Comparison of ENCODE assay signal across 2 cellular contexts in genomic region chr2:197700960-197701359, GRCh38.
TF ChIP-seq lines count a peak whose summit lies in the region.

No MANE protein-coding gene starts in this region.

TF ChIP-seq in HepG2, 621 proteins besides CTCF, POLR2A, EP300 and RAD21:
- no peak for TF ChIP-seq ARID4A (CRISPR knock-in tag; IDR thresholded peaks at IDR 0.05; ENCODE audit: borderline replicate concordance)

TF ChIP-seq in H1, 55 proteins besides CTCF, POLR2A, EP300 and RAD21:
- TF ChIP-seq TEAD4 (IDR thresholded peaks at IDR 0.05; ENCODE audit: low read depth, low read length) (no peak), CBX5 (IDR thresholded peaks at IDR 0.05; ENCODE audit: low read depth, low read length) (no peak), CEBPB (IDR thresholded peaks at IDR 0.05; ENCODE audit: low read depth, low read length) (no peak), POU5F1 (IDR thresholded peaks at IDR 0.05; ENCODE audit: low read depth, low read length) (no peak), HDAC2 (IDR thresholded peaks at IDR 0.05; ENCODE audit: borderline replicate concordance in 1 of 2, low read depth in 2 of 2, low read length in 2 of 2) (no peak), KDM5A (IDR thresholded peaks at IDR 0.05; ENCODE audit: low read length) (no peak), GTF2F1 (IDR thresholded peaks at IDR 0.05; ENCODE audit: borderline replicate concordance, low read depth, low read length) (no peak), SRF (IDR thresholded peaks at IDR 0.05; ENCODE audit: low read depth, low read length) (no peak), HDAC6 (IDR thresholded peaks at IDR 0.05; ENCODE audit: low read depth, low read length) (no peak), RFX5 (IDR thresholded peaks at IDR 0.05; ENCODE audit: borderline replicate concordance, low read depth, low read length) (no peak), SAP30 (IDR thresholded peaks at IDR 0.05; ENCODE audit: insufficient read depth, insufficient replicate concordance, low read length) (no peak), SIX5 (IDR thresholded peaks at IDR 0.05; ENCODE audit: low read depth, low read length) (no peak)
TF ChIP-seq in H1: peak in this region for 0.
